ENCODE assay signal across 19 cellular contexts in the genomic region with DNA sequence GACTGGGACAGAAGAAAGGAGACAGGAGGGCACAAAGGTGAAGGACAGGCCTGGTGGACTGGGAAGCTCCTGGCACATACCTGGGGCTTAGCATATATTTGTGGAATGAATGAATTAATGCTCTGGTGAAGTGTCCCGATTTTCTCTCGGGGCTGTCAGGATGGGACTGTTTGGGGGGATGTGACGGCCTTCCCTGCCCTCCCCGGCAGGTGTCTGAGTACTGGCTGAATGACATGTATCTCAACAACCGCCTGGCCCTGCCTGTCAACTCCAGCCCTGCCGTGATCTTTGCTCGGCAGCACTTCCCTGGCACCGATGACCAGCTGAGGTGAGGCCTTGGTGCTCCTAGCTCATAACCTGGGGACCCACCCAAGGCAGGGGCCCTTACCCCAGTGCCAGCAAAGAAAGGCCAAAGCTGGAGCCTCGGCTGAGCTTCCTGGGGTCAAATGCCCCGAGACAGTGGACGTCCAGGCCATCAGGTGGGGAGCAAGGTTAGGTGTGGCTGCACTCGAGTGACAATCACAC. TPM values are rescaled to one million over a fixed set of nuclear protein-coding genes. Genes with fewer than 3 reads are reported as not detected.
DNase-seq lines count a peak whose midpoint lies in the region; ATAC-seq and TF ChIP-seq lines count a peak whose summit lies in the region.
"Had no signal": no experiment of that assay in that cellular context is flagged by ENCODE, and none has a peak within 500 bp of the region (broad histone marks: within the 10 kb centered on the region; RNA-seq: fewer than 3 reads in every experiment).

No MANE protein-coding gene starts in this region.

- no peak overlapping the region for H3K23ac ChIP-seq in mesenchymal stem cell (ENCODE audit: low read length in 2 of 2)

- H2BK120ac ChIP-seq in mesenchymal stem cell (ENCODE audit: low read depth, low read length): no peak overlapping the region

- H3K27ac ChIP-seq in upper lobe of right lung (no peak overlapping the region), mesenchymal stem cell (ENCODE audit: low read length, poor library complexity, severe bottlenecking) (no peak overlapping the region)
- H3K27ac ChIP-seq: 22Rv1, C4-2B had no signal

- 87% methylated on average over 11 of the region's 12 CpGs for WGBS in mesenchymal stem cell

- no peaks in the 10 kb centered on the region for H3K9me3 Mint-ChIP-seq in WTC11

- peaks cover 3% of the 10 kb centered on the region; the same call in 1 of the 2 replicates for H3K4me1 Mint-ChIP-seq in WTC11

- CTCF ChIA-PET in WTC11 (lab: Charles Lee): interaction anchor here (1.6 kb wide), 1 partner anchor 27 kb away, joined by 8 read pairs; no protein-coding TSS in a partner anchor

- no peak overlapping the region for H3K9ac ChIP-seq in mesenchymal stem cell (ENCODE audit: low read length)

- H3K27me3 ChIP-seq in upper lobe of right lung (peaks cover 41% of the 10 kb centered on the region), mesenchymal stem cell (ENCODE audit: control insufficient read depth in 1 of 2, insufficient read depth in 1 of 2, low read length in 2 of 2) (peaks cover 58 to 97% of the 10 kb centered on the region in 2 experiments)

- no peaks in the 10 kb centered on the region for H3K36me3 Mint-ChIP-seq in WTC11

- intact Hi-C loops in upper lobe of right lung (cut with DNase I): no loop called here

- H3K9me3 ChIP-seq in upper lobe of right lung (no peaks in the 10 kb centered on the region), mesenchymal stem cell (ENCODE audit: control insufficient read depth, low read length) (no peaks in the 10 kb centered on the region)

- no peaks in the 10 kb centered on the region for H3K79me1 ChIP-seq in mesenchymal stem cell (replicated peaks; ENCODE audit: low read length, poor library complexity, severe bottlenecking)

- H3K27me3 Mint-ChIP-seq in WTC11 (ENCODE audit: low read depth): peaks cover 66% of the 10 kb centered on the region

- no peak overlapping the region for H2AK5ac ChIP-seq in mesenchymal stem cell (ENCODE audit: low read length, severe bottlenecking)

- POLR2A ChIA-PET in WTC11 (lab: Charles Lee): no interaction called here

- no peaks in the 10 kb centered on the region for H3K4me1 ChIP-seq in upper lobe of right lung
- H3K4me1 ChIP-seq in mesenchymal stem cell (ENCODE audit: control insufficient read depth, insufficient read depth, low read depth, low read length): no peaks in the 10 kb centered on the region

- no peak overlapping the region for H2BK15ac ChIP-seq in mesenchymal stem cell (ENCODE audit: low read depth, poor library complexity, severe bottlenecking)

- H3K4me2 ChIP-seq in mesenchymal stem cell (ENCODE audit: low read length, poor library complexity, severe bottlenecking): no peak overlapping the region

- H2BK12ac ChIP-seq in mesenchymal stem cell (ENCODE audit: low read length in 2 of 2): no peak overlapping the region

- H2AFZ ChIP-seq in mesenchymal stem cell (ENCODE audit: low read depth, low read length): no peak overlapping the region

- no peak for ATAC-seq in activated CD4-positive, CD25-positive, alpha-beta regulatory T cell treated with anti-CD3 and anti-CD28 coated beads, Interleukin-2, amount 50 U/mL, for 24 hours
- ATAC-seq in WTC11 (no peak), upper lobe of right lung (no peak), HG03039 (IDR thresholded peaks at IDR 0.05; ENCODE audit: unreplicated experiment) (no peak), HG03108 (IDR thresholded peaks at IDR 0.05; ENCODE audit: unreplicated experiment) (no peak)

- H2BK5ac ChIP-seq in mesenchymal stem cell (ENCODE audit: low read depth, low read length, poor library complexity, severe bottlenecking): no peak overlapping the region

- H3K4me3 Mint-ChIP-seq in WTC11: no peak overlapping the region

- peak; percentile 22 for DNase-seq in activated CD4-positive, CD25-positive, alpha-beta regulatory T cell treated with anti-CD3 and anti-CD28 coated beads, Interleukin-2, amount 50 U/mL, for 72 hours
- DNase-seq in WTC11 (ENCODE audit: low spot score) (peak; percentile 2), mesenteric fat pad (ENCODE audit: low spot score) (peak; percentile 86), upper lobe of right lung (peak; percentile 40), mesenchymal stem cell (no peak)
- DNase-seq: AML-193; DND-41; NCI-H1105; NCI-H748 treated with DMSO at 0.1 percent for 48 hours; NK-92 treated with Interleukin-12 subunit alpha and Interleukin-12 subunit beta, amount 100 ng/mL, for 24 hours; Right ventricle myocardium superior had no signal

- no peak overlapping the region for H3K14ac ChIP-seq in mesenchymal stem cell (ENCODE audit: low read length in 2 of 2)

- H4K91ac ChIP-seq in mesenchymal stem cell (ENCODE audit: low read length): no peak overlapping the region

- H3K36me3 ChIP-seq in upper lobe of right lung (no peaks in the 10 kb centered on the region), mesenchymal stem cell (ENCODE audit: control insufficient read depth in 1 of 2, insufficient read depth in 2 of 2, low read depth in 1 of 2, low read length in 2 of 2) (no peaks in the 10 kb centered on the region)

- no peak overlapping the region for H4K8ac ChIP-seq in mesenchymal stem cell (ENCODE audit: low read length)

- no peak overlapping the region for H3K27ac Mint-ChIP-seq in WTC11

- H3K4ac ChIP-seq in mesenchymal stem cell (ENCODE audit: low read depth in 1 of 2, low read length in 2 of 2): no peak overlapping the region

- H3K18ac ChIP-seq in mesenchymal stem cell (ENCODE audit: low read depth in 1 of 2, low read length in 2 of 2): no peak overlapping the region

- TF ChIP-seq CTCF in WTC11 (IDR thresholded peaks at IDR 0.05) (no peak), upper lobe of right lung (IDR thresholded peaks at IDR 0.05) (no peak)

- H3K4me3 ChIP-seq in upper lobe of right lung (no peak overlapping the region), mesenchymal stem cell (ENCODE audit: insufficient read depth in 1 of 2, low read depth in 1 of 2, low read length in 2 of 2) (no peak overlapping the region)
- H3K4me3 ChIP-seq: K562 had no signal

TF ChIP-seq in WTC11, 78 proteins besides CTCF, POLR2A, EP300 and RAD21 (continues in another document):
- TF ChIP-seq, protein P1, sequence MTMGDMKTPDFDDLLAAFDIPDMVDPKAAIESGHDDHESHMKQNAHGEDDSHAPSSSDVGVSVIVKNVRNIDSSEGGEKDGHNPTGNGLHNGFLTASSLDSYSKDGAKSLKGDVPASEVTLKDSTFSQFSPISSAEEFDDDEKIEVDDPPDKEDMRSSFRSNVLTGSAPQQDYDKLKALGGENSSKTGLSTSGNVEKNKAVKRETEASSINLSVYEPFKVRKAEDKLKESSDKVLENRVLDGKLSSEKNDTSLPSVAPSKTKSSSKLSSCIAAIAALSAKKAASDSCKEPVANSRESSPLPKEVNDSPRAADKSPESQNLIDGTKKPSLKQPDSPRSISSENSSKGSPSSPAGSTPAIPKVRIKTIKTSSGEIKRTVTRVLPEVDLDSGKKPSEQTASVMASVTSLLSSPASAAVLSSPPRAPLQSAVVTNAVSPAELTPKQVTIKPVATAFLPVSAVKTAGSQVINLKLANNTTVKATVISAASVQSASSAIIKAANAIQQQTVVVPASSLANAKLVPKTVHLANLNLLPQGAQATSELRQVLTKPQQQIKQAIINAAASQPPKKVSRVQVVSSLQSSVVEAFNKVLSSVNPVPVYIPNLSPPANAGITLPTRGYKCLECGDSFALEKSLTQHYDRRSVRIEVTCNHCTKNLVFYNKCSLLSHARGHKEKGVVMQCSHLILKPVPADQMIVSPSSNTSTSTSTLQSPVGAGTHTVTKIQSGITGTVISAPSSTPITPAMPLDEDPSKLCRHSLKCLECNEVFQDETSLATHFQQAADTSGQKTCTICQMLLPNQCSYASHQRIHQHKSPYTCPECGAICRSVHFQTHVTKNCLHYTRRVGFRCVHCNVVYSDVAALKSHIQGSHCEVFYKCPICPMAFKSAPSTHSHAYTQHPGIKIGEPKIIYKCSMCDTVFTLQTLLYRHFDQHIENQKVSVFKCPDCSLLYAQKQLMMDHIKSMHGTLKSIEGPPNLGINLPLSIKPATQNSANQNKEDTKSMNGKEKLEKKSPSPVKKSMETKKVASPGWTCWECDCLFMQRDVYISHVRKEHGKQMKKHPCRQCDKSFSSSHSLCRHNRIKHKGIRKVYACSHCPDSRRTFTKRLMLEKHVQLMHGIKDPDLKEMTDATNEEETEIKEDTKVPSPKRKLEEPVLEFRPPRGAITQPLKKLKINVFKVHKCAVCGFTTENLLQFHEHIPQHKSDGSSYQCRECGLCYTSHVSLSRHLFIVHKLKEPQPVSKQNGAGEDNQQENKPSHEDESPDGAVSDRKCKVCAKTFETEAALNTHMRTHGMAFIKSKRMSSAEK (CRISPR knock-in tag; IDR thresholded peaks at IDR 0.05; ENCODE audit: borderline replicate concordance): no peak
- TF ChIP-seq TCF7 (CRISPR knock-in tag; IDR thresholded peaks at IDR 0.05; ENCODE audit: low read depth): no peak
- TF ChIP-seq, protein P2, sequence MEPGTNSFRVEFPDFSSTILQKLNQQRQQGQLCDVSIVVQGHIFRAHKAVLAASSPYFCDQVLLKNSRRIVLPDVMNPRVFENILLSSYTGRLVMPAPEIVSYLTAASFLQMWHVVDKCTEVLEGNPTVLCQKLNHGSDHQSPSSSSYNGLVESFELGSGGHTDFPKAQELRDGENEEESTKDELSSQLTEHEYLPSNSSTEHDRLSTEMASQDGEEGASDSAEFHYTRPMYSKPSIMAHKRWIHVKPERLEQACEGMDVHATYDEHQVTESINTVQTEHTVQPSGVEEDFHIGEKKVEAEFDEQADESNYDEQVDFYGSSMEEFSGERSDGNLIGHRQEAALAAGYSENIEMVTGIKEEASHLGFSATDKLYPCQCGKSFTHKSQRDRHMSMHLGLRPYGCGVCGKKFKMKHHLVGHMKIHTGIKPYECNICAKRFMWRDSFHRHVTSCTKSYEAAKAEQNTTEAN (CRISPR knock-in tag; IDR thresholded peaks at IDR 0.05): no peak
- TF ChIP-seq ZNF317 (CRISPR knock-in tag; IDR thresholded peaks at IDR 0.05; ENCODE audit: borderline replicate concordance, low read depth): no peak
- TF ChIP-seq NFYB (CRISPR knock-in tag; conservative IDR thresholded peaks at IDR 0.05; ENCODE audit: low read depth): no peak
- no peak for TF ChIP-seq TEAD1 (CRISPR knock-in tag; IDR thresholded peaks at IDR 0.05)

RNA-seq across cellular contexts. Expression of gene CHAT, which starts 6.5 kb away (rescaled TPM):
- total RNA-seq in WTC11 (2021) (not detected in 3 replicates), mesenteric fat pad (not detected), upper lobe of right lung (not detected)
- not detected for polyA plus RNA-seq in mesenchymal stem cell (2013, experiment 1 of 2)
- not detected for polyA plus RNA-seq in mesenchymal stem cell (2013, experiment 2 of 2)
- total RNA-seq: H7, K562, NCI-H460, Right ventricle myocardium superior had no signal
- polyA plus RNA-seq: K562 had no signal

RNA-seq across cellular contexts. Expression of gene SLC18A3, which starts 10.2 kb away (rescaled TPM):
- 0.07 to 0.13 TPM (median 0.09 TPM) in 3 replicates for total RNA-seq in WTC11 (2021)
- not detected for total RNA-seq in mesenteric fat pad
- not detected for total RNA-seq in upper lobe of right lung
- polyA plus RNA-seq in mesenchymal stem cell (2013, experiment 1 of 2): not detected
- polyA plus RNA-seq in mesenchymal stem cell (2013, experiment 2 of 2): not detected
- total RNA-seq: H7, K562, NCI-H460, Right ventricle myocardium superior had no signal
- polyA plus RNA-seq: K562 had no signal

RNA-seq across cellular contexts. Expression of gene C10orf53, which starts 59.1 kb away (rescaled TPM):
- total RNA-seq in WTC11 (2021): not detected in 3 replicates
- not detected for total RNA-seq in mesenteric fat pad
- not detected for total RNA-seq in upper lobe of right lung
- not detected for polyA plus RNA-seq in mesenchymal stem cell (2013, experiment 1 of 2)
- polyA plus RNA-seq in mesenchymal stem cell (2013, experiment 2 of 2): not detected
- total RNA-seq: H7, K562, NCI-H460, Right ventricle myocardium superior had no signal
- polyA plus RNA-seq: K562 had no signal
